9 cellular contexts compared by ENCODE assay signal in the genomic region with DNA sequence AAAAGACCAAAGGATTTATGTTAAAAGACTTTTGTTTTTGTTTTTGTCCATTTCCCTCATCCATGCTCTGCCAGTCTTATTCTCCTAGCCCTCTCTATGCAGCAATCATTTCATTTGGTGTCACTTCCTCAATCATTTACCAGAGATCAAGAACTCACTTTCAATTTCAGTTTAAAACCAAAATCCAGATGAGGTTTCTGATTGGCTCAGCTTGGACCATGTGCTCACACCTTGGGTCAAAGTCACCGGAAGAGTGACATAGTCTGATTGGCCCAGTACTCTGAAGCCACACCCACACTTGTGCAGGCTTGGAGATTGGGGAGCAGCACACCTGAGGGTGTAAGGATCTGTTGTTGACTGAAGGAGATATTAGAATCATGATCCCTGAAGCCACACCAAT.
DNase-seq lines count a peak whose midpoint lies in the region; ATAC-seq lines count a peak whose summit lies in the region.
"Had no signal": no experiment of that assay in that cellular context is flagged by ENCODE, and none has a peak within 500 bp of the region (broad histone marks: within the 10 kb centered on the region; RNA-seq: fewer than 3 reads in every experiment).

No MANE protein-coding gene starts in this region.

- H3K18ac ChIP-seq in neuronal stem cell (ENCODE audit: low read length) = no peak overlapping the region

- H2BK12ac ChIP-seq in neuronal stem cell (ENCODE audit: low read length) = peak overlapping the region; percentile 64

- H3K4ac ChIP-seq in neuronal stem cell (ENCODE audit: low read length) = no peak overlapping the region

- CTCF ChIA-PET in CD8-positive, alpha-beta memory T cell (lab: Charles Lee) = no interaction called here

- H2BK120ac ChIP-seq in neuronal stem cell (ENCODE audit: low read depth, low read length) = no peak overlapping the region

- H3K4me1 Mint-ChIP-seq in CD8-positive, alpha-beta memory T cell = peaks cover 6 to 12% (median 9%) of the 10 kb centered on the region in 3 donors
- peaks cover 8% of the 10 kb centered on the region for H3K4me1 Mint-ChIP-seq in activated T-helper 1 cell treated with anti-CD3 and anti-CD28 coated beads, Interleukin-12 subunit alpha, Interleukin-12 subunit beta, Interleukin-2, Interleukin-4 antibody, amounts not matched to agents 30 ng/mL and 10 ng/mL and 1 ng/mL, durations not matched to agents 14 hours and 24 hours and 36 hours (ENCODE audit: low read depth)

- H3K14ac ChIP-seq in neuronal stem cell (ENCODE audit: low read length) = no peak overlapping the region

- H3K4me3 Mint-ChIP-seq in CD8-positive, alpha-beta memory T cell = no peak overlapping the region
- no peak overlapping the region for H3K4me3 Mint-ChIP-seq in activated T-helper 1 cell treated with anti-CD3 and anti-CD28 coated beads, Interleukin-12 subunit alpha, Interleukin-12 subunit beta, Interleukin-2, Interleukin-4 antibody, amounts not matched to agents 30 ng/mL and 10 ng/mL and 1 ng/mL, durations not matched to agents 14 hours and 24 hours and 36 hours

- H3K23ac ChIP-seq in neuronal stem cell (ENCODE audit: low read depth, low read length, poor library complexity) = no peak overlapping the region

- peaks cover 0 to 3% of the 10 kb centered on the region in 2 donors for H3K27me3 Mint-ChIP-seq in CD8-positive, alpha-beta memory T cell
- peaks cover 8% of the 10 kb centered on the region for H3K27me3 Mint-ChIP-seq in activated T-helper 1 cell treated with anti-CD3 and anti-CD28 coated beads, Interleukin-12 subunit alpha, Interleukin-12 subunit beta, Interleukin-2, Interleukin-4 antibody, amounts not matched to agents 30 ng/mL and 10 ng/mL and 1 ng/mL, durations not matched to agents 14 hours and 24 hours and 36 hours (ENCODE audit: insufficient read depth)

- no peak overlapping the region for H3K27ac ChIP-seq in CD8-positive, alpha-beta memory T cell (ENCODE audit: low read depth, low read length)
- H3K27ac ChIP-seq in neuronal stem cell (replicated peaks; ENCODE audit: low read length) = no peak overlapping the region
- H3K27ac ChIP-seq: psoas muscle had no signal

- no peaks in the 10 kb centered on the region for H3K36me3 Mint-ChIP-seq in CD8-positive, alpha-beta memory T cell
- H3K36me3 Mint-ChIP-seq in activated T-helper 1 cell treated with anti-CD3 and anti-CD28 coated beads, Interleukin-12 subunit alpha, Interleukin-12 subunit beta, Interleukin-2, Interleukin-4 antibody, amounts not matched to agents 30 ng/mL and 10 ng/mL and 1 ng/mL, durations not matched to agents 14 hours and 24 hours and 36 hours (ENCODE audit: low read depth) = no peaks in the 10 kb centered on the region

- H4K8ac ChIP-seq in neuronal stem cell (ENCODE audit: low read depth, low read length) = no peak overlapping the region

- no peak overlapping the region for H2BK5ac ChIP-seq in neuronal stem cell (ENCODE audit: low read length)

- peaks cover 11% of the 10 kb centered on the region for H3K4me1 ChIP-seq in CD8-positive, alpha-beta memory T cell (ENCODE audit: insufficient read depth, low read length)
- peaks cover 0 to 2% of the 10 kb centered on the region in 2 donors for H3K4me1 ChIP-seq in neuronal stem cell (ENCODE audit: control insufficient read depth in 2 of 2, insufficient read depth in 1 of 2, low read depth in 1 of 2, low read length in 2 of 2)
- H3K4me1 ChIP-seq: psoas muscle had no signal

- H3K9ac ChIP-seq in neuronal stem cell (ENCODE audit: low read depth, low read length, poor library complexity) = no peak overlapping the region

- no peak overlapping the region for H4K91ac ChIP-seq in neuronal stem cell (ENCODE audit: low read depth, low read length, poor library complexity)

- peak; percentile 84 for ATAC-seq in GM19395 (IDR thresholded peaks at IDR 0.05; ENCODE audit: unreplicated experiment)
- ATAC-seq in HG03196 (IDR thresholded peaks at IDR 0.05; ENCODE audit: unreplicated experiment) = peak; percentile 87

- intact Hi-C loops in activated T-helper 1 cell treated with anti-CD3 and anti-CD28 coated beads, Interleukin-12 subunit alpha, Interleukin-12 subunit beta, Interleukin-2, Interleukin-4 antibody, amounts not matched to agents 30 ng/mL and 10 ng/mL and 1 ng/mL, durations not matched to agents 14 hours and 24 hours and 36 hours (cut with micrococcal nuclease) = loop anchor here (1.0 to 2.0 kb wide), 2 partner anchors 42 to 65 kb away; no protein-coding TSS in a partner anchor

- H3K4me3 ChIP-seq in CD8-positive, alpha-beta memory T cell (ENCODE audit: low read length) = peak overlapping the region; percentile 33
- no peak overlapping the region for H3K4me3 ChIP-seq in neuronal stem cell (ENCODE audit: low read length in 2 of 2)

- no peak overlapping the region for H2AK5ac ChIP-seq in neuronal stem cell (ENCODE audit: low read depth, low read length)

- H3K4me2 ChIP-seq in neuronal stem cell (ENCODE audit: insufficient read depth, low read length, poor library complexity, severe bottlenecking) = no peak overlapping the region

- no peak overlapping the region for H3K27ac Mint-ChIP-seq in CD8-positive, alpha-beta memory T cell
- no peak overlapping the region for H3K27ac Mint-ChIP-seq in activated T-helper 1 cell treated with anti-CD3 and anti-CD28 coated beads, Interleukin-12 subunit alpha, Interleukin-12 subunit beta, Interleukin-2, Interleukin-4 antibody, amounts not matched to agents 30 ng/mL and 10 ng/mL and 1 ng/mL, durations not matched to agents 14 hours and 24 hours and 36 hours

- H2AFZ ChIP-seq in neuronal stem cell (ENCODE audit: low read length) = no peak overlapping the region

- no CpG with 5 or more reads among the region's 1 CpG for WGBS in neuronal stem cell (ENCODE audit: extremely low coverage in 2 of 2, insufficient read length in 2 of 2, insufficient replicate concordance in 1 of 2), 2 donors

- POLR2A ChIA-PET in CD8-positive, alpha-beta memory T cell (lab: Charles Lee) = no interaction called here

- no peaks in the 10 kb centered on the region for H3K9me3 ChIP-seq in CD8-positive, alpha-beta memory T cell (ENCODE audit: low read length)
- H3K9me3 ChIP-seq in neuronal stem cell (replicated peaks in 1 of 2; ENCODE audit: control insufficient read depth in 2 of 2, insufficient read depth in 1 of 2, low read depth in 1 of 2, low read length in 2 of 2) = no peaks in the 10 kb centered on the region
- H3K9me3 ChIP-seq: psoas muscle had no signal

- no peaks in the 10 kb centered on the region for H3K27me3 ChIP-seq in CD8-positive, alpha-beta memory T cell (ENCODE audit: insufficient read depth, low read length, poor library complexity, severe bottlenecking)
- no peaks in the 10 kb centered on the region for H3K27me3 ChIP-seq in neuronal stem cell (ENCODE audit: control insufficient read depth in 3 of 3, insufficient read depth in 3 of 3, low read depth in 1 of 3, low read length in 3 of 3)

- no peaks in the 10 kb centered on the region for H3K36me3 ChIP-seq in CD8-positive, alpha-beta memory T cell (ENCODE audit: insufficient read depth, low read length)
- H3K36me3 ChIP-seq in neuronal stem cell (replicated peaks in 1 of 2; ENCODE audit: control insufficient read depth in 2 of 2, insufficient read depth in 2 of 2, low read length in 2 of 2) = no peaks in the 10 kb centered on the region

- no peak overlapping the region for H2BK15ac ChIP-seq in neuronal stem cell (ENCODE audit: low read length)

- H3K79me1 ChIP-seq in neuronal stem cell (ENCODE audit: low read depth, low read length) = no peaks in the 10 kb centered on the region

- no peaks in the 10 kb centered on the region for H3K9me3 Mint-ChIP-seq in CD8-positive, alpha-beta memory T cell
- H3K9me3 Mint-ChIP-seq in activated T-helper 1 cell treated with anti-CD3 and anti-CD28 coated beads, Interleukin-12 subunit alpha, Interleukin-12 subunit beta, Interleukin-2, Interleukin-4 antibody, amounts not matched to agents 30 ng/mL and 10 ng/mL and 1 ng/mL, durations not matched to agents 14 hours and 24 hours and 36 hours = no peaks in the 10 kb centered on the region

- DNase-seq in CD8-positive, alpha-beta memory T cell = peak; percentile 2 to 53 (median 21)
- peak; percentile 22 for DNase-seq in activated T-helper 1 cell treated with anti-CD3 and anti-CD28 coated beads, Interleukin-12 subunit alpha, Interleukin-12 subunit beta, Interleukin-2, Interleukin-4 antibody, amounts not matched to agents 30 ng/mL and 10 ng/mL and 1 ng/mL, durations not matched to agents 14 hours and 24 hours and 36 hours (ENCODE audit: low spot score)
- DNase-seq in neuronal stem cell (ENCODE audit: low spot score) (no peak), middle frontal gyrus (ENCODE audit: extremely low spot score, low spot score) (no peak), HCEC 1CT (no peak), NCI-H345 (lab: John Stamatoyannopoulos, UW) (no peak)

Comparison
In these comparisons a context has a peak if more than half of its experiments do, and no peak if none do; other contexts are left out.
1. DNase-seq: peak in CD8-positive, alpha-beta memory T cell (5 of 5) and activated T-helper 1 cell treated with anti-CD3 and anti-CD28 coated beads, Interleukin-12 subunit alpha, Interleukin-12 subunit beta, Interleukin-2, Interleukin-4 antibody, amounts not matched to agents 30 ng/mL and 10 ng/mL and 1 ng/mL, durations not matched to agents 14 hours and 24 hours and 36 hours (single experiment); none in neuronal stem cell (single experiment), middle frontal gyrus (single experiment), HCEC 1CT (single experiment) and NCI-H345 (single experiment).